Comparison of ENCODE assay signal across 1 cellular context in the genomic region with DNA sequence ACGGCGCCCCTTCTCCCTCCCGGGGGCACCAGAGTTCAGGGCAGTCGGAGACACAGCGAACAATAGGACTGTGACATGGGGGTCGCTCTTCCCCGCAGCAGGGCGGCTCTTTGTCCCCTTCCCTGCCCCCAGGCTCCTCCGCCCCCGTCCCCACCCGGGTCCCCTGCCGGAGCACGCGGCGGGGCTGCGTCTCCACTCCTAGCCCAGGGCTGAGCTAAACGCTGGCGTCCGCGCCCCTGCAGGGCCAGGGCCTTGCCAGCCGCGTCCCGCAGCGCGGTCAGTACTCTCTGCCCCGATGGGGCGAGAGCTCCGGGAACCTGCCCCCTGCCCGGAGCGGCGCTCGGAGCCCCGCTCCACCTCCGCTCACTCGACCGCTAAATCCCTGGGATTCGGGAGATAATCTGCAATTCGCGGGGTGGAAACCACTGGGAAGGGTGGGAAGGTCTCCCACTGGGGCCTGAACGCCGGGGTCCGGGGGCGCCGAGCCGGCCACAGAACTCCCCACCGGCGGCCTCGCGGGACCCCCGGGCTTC.
TF ChIP-seq lines count a peak whose summit lies in the region.

No MANE protein-coding gene starts in this region.

TF ChIP-seq in HepG2, 621 proteins besides CTCF, POLR2A, EP300 and RAD21 (continued from another document and continues in another):
- TF ChIP-seq, protein P1, sequence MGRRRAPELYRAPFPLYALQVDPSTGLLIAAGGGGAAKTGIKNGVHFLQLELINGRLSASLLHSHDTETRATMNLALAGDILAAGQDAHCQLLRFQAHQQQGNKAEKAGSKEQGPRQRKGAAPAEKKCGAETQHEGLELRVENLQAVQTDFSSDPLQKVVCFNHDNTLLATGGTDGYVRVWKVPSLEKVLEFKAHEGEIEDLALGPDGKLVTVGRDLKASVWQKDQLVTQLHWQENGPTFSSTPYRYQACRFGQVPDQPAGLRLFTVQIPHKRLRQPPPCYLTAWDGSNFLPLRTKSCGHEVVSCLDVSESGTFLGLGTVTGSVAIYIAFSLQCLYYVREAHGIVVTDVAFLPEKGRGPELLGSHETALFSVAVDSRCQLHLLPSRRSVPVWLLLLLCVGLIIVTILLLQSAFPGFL (CRISPR knock-in tag; IDR thresholded peaks at IDR 0.05): no peak
- no peak for TF ChIP-seq HMG20A (CRISPR knock-in tag; IDR thresholded peaks at IDR 0.05; ENCODE audit: borderline replicate concordance)
- TF ChIP-seq ZNF567 (CRISPR knock-in tag; IDR thresholded peaks at IDR 0.05; ENCODE audit: borderline replicate concordance): no peak
- TF ChIP-seq ZNF709 (CRISPR knock-in tag; IDR thresholded peaks at IDR 0.05): no peak
- no peak for TF ChIP-seq HNRNPK (IDR thresholded peaks at IDR 0.05; ENCODE audit: low read depth, low read length, poor library complexity, severe bottlenecking)
- TF ChIP-seq NFE2L2 (IDR thresholded peaks at IDR 0.05; ENCODE audit: low read length): no peak
- no peak for TF ChIP-seq KDM6A (CRISPR knock-in tag; IDR thresholded peaks at IDR 0.05; ENCODE audit: low read depth)
- TF ChIP-seq ARNT (IDR thresholded peaks at IDR 0.05): no peak
- TF ChIP-seq ZNF274 (CRISPR knock-in tag; IDR thresholded peaks at IDR 0.05): no peak; the same call in 1 of the 2 replicates
- TF ChIP-seq RBFOX2 (IDR thresholded peaks at IDR 0.05; ENCODE audit: low read depth, low read length): peak; percentile 60
- TF ChIP-seq ZNF530 (CRISPR knock-in tag; IDR thresholded peaks at IDR 0.05; ENCODE audit: low read depth): no peak
- TF ChIP-seq SIN3A (IDR thresholded peaks at IDR 0.05; ENCODE audit: borderline replicate concordance, low read depth, low read length): 0 out of 2 replicates have a peak, but pooled peaks have one; percentile 53
- no peak for TF ChIP-seq ZBTB44 (CRISPR knock-in tag; IDR thresholded peaks at IDR 0.05)
- no peak for TF ChIP-seq RBAK (CRISPR knock-in tag; IDR thresholded peaks at IDR 0.05)
- no peak for TF ChIP-seq ZNF740 (CRISPR knock-in tag; IDR thresholded peaks at IDR 0.05)
- peak; percentile 96; the same call in 1 of the 2 replicates for TF ChIP-seq ZFP91 (CRISPR knock-in tag; IDR thresholded peaks at IDR 0.05; ENCODE audit: borderline replicate concordance)
- no peak for TF ChIP-seq TBP (CRISPR knock-in tag; IDR thresholded peaks at IDR 0.05)
- 0 out of 2 replicates have a peak, but pooled peaks have one; percentile 36 for TF ChIP-seq FOXC1 (CRISPR knock-in tag; IDR thresholded peaks at IDR 0.05; ENCODE audit: borderline replicate concordance)
- TF ChIP-seq, protein P2, sequence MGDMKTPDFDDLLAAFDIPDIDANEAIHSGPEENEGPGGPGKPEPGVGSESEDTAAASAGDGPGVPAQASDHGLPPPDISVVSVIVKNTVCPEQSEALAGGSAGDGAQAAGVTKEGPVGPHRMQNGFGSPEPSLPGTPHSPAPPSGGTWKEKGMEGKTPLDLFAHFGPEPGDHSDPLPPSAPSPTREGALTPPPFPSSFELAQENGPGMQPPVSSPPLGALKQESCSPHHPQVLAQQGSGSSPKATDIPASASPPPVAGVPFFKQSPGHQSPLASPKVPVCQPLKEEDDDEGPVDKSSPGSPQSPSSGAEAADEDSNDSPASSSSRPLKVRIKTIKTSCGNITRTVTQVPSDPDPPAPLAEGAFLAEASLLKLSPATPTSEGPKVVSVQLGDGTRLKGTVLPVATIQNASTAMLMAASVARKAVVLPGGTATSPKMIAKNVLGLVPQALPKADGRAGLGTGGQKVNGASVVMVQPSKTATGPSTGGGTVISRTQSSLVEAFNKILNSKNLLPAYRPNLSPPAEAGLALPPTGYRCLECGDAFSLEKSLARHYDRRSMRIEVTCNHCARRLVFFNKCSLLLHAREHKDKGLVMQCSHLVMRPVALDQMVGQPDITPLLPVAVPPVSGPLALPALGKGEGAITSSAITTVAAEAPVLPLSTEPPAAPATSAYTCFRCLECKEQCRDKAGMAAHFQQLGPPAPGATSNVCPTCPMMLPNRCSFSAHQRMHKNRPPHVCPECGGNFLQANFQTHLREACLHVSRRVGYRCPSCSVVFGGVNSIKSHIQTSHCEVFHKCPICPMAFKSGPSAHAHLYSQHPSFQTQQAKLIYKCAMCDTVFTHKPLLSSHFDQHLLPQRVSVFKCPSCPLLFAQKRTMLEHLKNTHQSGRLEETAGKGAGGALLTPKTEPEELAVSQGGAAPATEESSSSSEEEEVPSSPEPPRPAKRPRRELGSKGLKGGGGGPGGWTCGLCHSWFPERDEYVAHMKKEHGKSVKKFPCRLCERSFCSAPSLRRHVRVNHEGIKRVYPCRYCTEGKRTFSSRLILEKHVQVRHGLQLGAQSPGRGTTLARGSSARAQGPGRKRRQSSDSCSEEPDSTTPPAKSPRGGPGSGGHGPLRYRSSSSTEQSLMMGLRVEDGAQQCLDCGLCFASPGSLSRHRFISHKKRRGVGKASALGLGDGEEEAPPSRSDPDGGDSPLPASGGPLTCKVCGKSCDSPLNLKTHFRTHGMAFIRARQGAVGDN (CRISPR knock-in tag; IDR thresholded peaks at IDR 0.05): peak; percentile 59; the same call in 1 of the 2 replicates
- TF ChIP-seq HBP1 (CRISPR knock-in tag; IDR thresholded peaks at IDR 0.05; ENCODE audit: low read depth): no peak
- no peak for TF ChIP-seq KDM1A (CRISPR knock-in tag; IDR thresholded peaks at IDR 0.05)
- 0 out of 2 replicates have a peak, but pooled peaks have one; percentile 21 for TF ChIP-seq EED (CRISPR knock-in tag; IDR thresholded peaks at IDR 0.05)
- TF ChIP-seq ARID2 (CRISPR knock-in tag; IDR thresholded peaks at IDR 0.05; ENCODE audit: borderline replicate concordance): peak; percentile 45; the same call in 1 of the 2 replicates
- TF ChIP-seq ZNF329 (CRISPR knock-in tag; IDR thresholded peaks at IDR 0.05; ENCODE audit: low read depth): no peak
- no peak for TF ChIP-seq ZNF101 (CRISPR knock-in tag; IDR thresholded peaks at IDR 0.05; ENCODE audit: borderline replicate concordance, low read depth)
- TF ChIP-seq ZNF660 (CRISPR knock-in tag; IDR thresholded peaks at IDR 0.05; ENCODE audit: borderline replicate concordance, low read depth): no peak
- TF ChIP-seq, protein P3, sequence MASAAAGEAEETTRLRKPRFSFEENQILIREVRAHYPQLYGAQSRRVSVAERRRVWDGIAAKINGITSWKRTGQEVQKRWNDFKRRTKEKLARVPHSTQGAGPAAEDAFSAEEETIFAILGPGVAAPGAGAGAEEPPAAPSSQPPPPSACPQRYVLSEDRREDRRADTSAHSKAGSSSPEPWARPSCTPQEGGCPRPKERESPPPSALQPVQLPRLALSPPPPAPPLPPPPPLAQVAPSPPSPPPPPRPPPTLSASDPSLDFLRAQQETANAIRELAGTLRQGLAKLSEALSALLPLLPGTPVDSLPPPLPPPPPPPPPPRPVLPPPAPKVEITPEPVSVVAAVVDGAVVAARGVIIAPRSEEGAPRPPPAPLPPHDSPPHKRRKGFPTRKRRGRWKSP (CRISPR knock-in tag; IDR thresholded peaks at IDR 0.05): no peak; the same call in 1 of the 2 replicates
- 0 out of 2 replicates have a peak, but pooled peaks have one; percentile 17 for TF ChIP-seq MEIS1 (CRISPR knock-in tag; IDR thresholded peaks at IDR 0.05; ENCODE audit: borderline replicate concordance)
- TF ChIP-seq, protein P4, sequence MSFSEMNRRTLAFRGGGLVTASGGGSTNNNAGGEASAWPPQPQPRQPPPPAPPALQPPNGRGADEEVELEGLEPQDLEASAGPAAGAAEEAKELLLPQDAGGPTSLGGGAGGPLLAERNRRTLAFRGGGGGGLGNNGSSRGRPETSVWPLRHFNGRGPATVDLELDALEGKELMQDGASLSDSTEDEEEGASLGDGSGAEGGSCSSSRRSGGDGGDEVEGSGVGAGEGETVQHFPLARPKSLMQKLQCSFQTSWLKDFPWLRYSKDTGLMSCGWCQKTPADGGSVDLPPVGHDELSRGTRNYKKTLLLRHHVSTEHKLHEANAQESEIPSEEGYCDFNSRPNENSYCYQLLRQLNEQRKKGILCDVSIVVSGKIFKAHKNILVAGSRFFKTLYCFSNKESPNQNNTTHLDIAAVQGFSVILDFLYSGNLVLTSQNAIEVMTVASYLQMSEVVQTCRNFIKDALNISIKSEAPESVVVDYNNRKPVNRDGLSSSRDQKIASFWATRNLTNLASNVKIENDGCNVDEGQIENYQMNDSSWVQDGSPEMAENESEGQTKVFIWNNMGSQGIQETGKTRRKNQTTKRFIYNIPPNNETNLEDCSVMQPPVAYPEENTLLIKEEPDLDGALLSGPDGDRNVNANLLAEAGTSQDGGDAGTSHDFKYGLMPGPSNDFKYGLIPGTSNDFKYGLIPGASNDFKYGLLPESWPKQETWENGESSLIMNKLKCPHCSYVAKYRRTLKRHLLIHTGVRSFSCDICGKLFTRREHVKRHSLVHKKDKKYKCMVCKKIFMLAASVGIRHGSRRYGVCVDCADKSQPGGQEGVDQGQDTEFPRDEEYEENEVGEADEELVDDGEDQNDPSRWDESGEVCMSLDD (CRISPR knock-in tag; IDR thresholded peaks at IDR 0.05; ENCODE audit: borderline replicate concordance): no peak
- no peak for TF ChIP-seq ATAD3A (CRISPR knock-in tag; IDR thresholded peaks at IDR 0.05)
- TF ChIP-seq DNMT1 (CRISPR knock-in tag; IDR thresholded peaks at IDR 0.05): no peak
- peak; percentile 3; the same call in 1 of the 2 replicates for TF ChIP-seq SAP130 (CRISPR knock-in tag; IDR thresholded peaks at IDR 0.05; ENCODE audit: low read depth)
- TF ChIP-seq MAZ (IDR thresholded peaks at IDR 0.05; ENCODE audit: borderline replicate concordance, low read depth, low read length): no peak
- 0 out of 2 replicates have a peak, but pooled peaks have one; percentile 15 for TF ChIP-seq MAZ (CRISPR knock-in tag; IDR thresholded peaks at IDR 0.05; ENCODE audit: low read depth)
- TF ChIP-seq, protein P5, sequence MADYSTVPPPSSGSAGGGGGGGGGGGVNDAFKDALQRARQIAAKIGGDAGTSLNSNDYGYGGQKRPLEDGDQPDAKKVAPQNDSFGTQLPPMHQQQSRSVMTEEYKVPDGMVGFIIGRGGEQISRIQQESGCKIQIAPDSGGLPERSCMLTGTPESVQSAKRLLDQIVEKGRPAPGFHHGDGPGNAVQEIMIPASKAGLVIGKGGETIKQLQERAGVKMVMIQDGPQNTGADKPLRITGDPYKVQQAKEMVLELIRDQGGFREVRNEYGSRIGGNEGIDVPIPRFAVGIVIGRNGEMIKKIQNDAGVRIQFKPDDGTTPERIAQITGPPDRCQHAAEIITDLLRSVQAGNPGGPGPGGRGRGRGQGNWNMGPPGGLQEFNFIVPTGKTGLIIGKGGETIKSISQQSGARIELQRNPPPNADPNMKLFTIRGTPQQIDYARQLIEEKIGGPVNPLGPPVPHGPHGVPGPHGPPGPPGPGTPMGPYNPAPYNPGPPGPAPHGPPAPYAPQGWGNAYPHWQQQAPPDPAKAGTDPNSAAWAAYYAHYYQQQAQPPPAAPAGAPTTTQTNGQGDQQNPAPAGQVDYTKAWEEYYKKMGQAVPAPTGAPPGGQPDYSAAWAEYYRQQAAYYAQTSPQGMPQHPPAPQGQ (CRISPR knock-in tag; IDR thresholded peaks at IDR 0.05; ENCODE audit: borderline replicate concordance): no peak
- TF ChIP-seq ZNF674 (CRISPR knock-in tag; IDR thresholded peaks at IDR 0.05; ENCODE audit: low read depth): no peak
- no peak for TF ChIP-seq SSRP1 (CRISPR knock-in tag; IDR thresholded peaks at IDR 0.05)
- 0 out of 2 replicates have a peak, but pooled peaks have one; percentile 27 for TF ChIP-seq SNAI1 (CRISPR knock-in tag; IDR thresholded peaks at IDR 0.05; ENCODE audit: borderline replicate concordance)
- peak; percentile 27 for TF ChIP-seq AGO2 (optimal IDR thresholded peaks at IDR 0.05; ENCODE audit: low read depth, low read length)
- TF ChIP-seq ZNF382 (CRISPR knock-in tag; IDR thresholded peaks at IDR 0.05; ENCODE audit: borderline replicate concordance): no peak
- TF ChIP-seq PHF8 (CRISPR knock-in tag; IDR thresholded peaks at IDR 0.05): peak; percentile 65; the same call in 1 of the 2 replicates
- TF ChIP-seq HMGA1 (CRISPR knock-in tag; conservative IDR thresholded peaks at IDR 0.05): no peak
- no peak for TF ChIP-seq ZNF264 (CRISPR knock-in tag; IDR thresholded peaks at IDR 0.05)
- TF ChIP-seq MXD4 (CRISPR knock-in tag; IDR thresholded peaks at IDR 0.05): no peak
